ENCODE assay signal across 25 cellular contexts in genomic region chr13:74464656-74465055, GRCh38.
DNase-seq lines count a peak whose midpoint lies in the region; ATAC-seq and TF ChIP-seq lines count a peak whose summit lies in the region.
"Had no signal": no experiment of that assay in that cellular context is flagged by ENCODE, and none has a peak within 500 bp of the region (broad histone marks: within the 10 kb centered on the region; RNA-seq: fewer than 3 reads in every experiment).

No MANE protein-coding gene starts in this region.

- no peak overlapping the region for H3K4me3 ChIP-seq in choroid plexus epithelial cell (ENCODE audit: low read depth, low read length)
- H3K4me3 ChIP-seq: body of pancreas, right lobe of liver, suprapubic skin had no signal

- peak; percentile 2 for DNase-seq in G401 (ENCODE audit: low spot score)
- peak; percentile 49 for DNase-seq in NCI-H146 treated with DMSO at 0.1 percent for 48 hours (lab: John Stamatoyannopoulos, UW; ENCODE audit: unreplicated experiment)
- peak; percentile 10 for DNase-seq in choroid plexus epithelial cell (ENCODE audit: low read depth)
- peak; percentile 61 for DNase-seq in myocyte (ENCODE audit: low read depth)
- no peak for DNase-seq in activated CD8-positive, alpha-beta memory T cell treated with anti-CD3 and anti-CD28 coated beads, Interleukin-2, amount 50 U/mL, for 4 hours
- DNase-seq in NCI-H128 (lab: John Stamatoyannopoulos, UW; ENCODE audit: unreplicated experiment), result no peak
- DNase-seq: activated CD4-positive, alpha-beta T cell treated with anti-CD3 and anti-CD28 coated beads, Interleukin-2, amount 50 U/mL, for 1 hour; activated naive CD4-positive, alpha-beta T cell treated with Interleukin-2 at 50 U/mL for 16 hours; activated T-cell treated with anti-CD3 and anti-CD28 coated beads, Interleukin-2, amount 50 U/mL, for 72 hours; body of pancreas; Calu3; DMS79 treated with DMSO at 0.1 percent for 48 hours; MV-4-11; NCI-H1930; NCI-H226; NCI-H774; posterior cingulate gyrus; right lobe of liver; stimulated activated CD4-positive, alpha-beta T cell treated with anti-CD3 and anti-CD28 coated beads, Interleukin-4, amount 100 ng/mL, for 24 hours; stimulated activated naive B cell treated with anti-CD40 and anti-IgM and Interleukin-4, amounts not matched to agents 10 μg/mL and 1 μg/mL and 100 μg/mL, for 72 hours; WERI-Rb-1 had no signal

- TF ChIP-seq CTCF in choroid plexus epithelial cell (conservative IDR thresholded peaks at IDR 0.05; ENCODE audit: low read depth, low read length), result no peak

- ATAC-seq in GM19395 (IDR thresholded peaks at IDR 0.05; ENCODE audit: unreplicated experiment) (no peak), HG03095 (IDR thresholded peaks at IDR 0.05; ENCODE audit: unreplicated experiment) (no peak)
- ATAC-seq: activated T-cell treated with anti-CD3 and anti-CD28 coated beads, Interleukin-2, amount 50 U/mL, for 72 hours; body of pancreas; right lobe of liver; SK-N-SH treated with all-trans-retinoic acid at 6 μM for 48 hours; stimulated activated naive B cell treated with anti-CD40 and anti-IgM and Interleukin-4, amounts not matched to agents 10 μg/mL and 1 μg/mL and 100 μg/mL, for 72 hours had no signal

- in situ Hi-C loops in G401 (cut with HindIII; ENCODE audit: low sequenced_read_pairs), result no loop called here

Comparison
In these comparisons a context has a peak if more than half of its experiments do, and no peak if none do; other contexts are left out.
1. DNase-seq: peak in G401 (single experiment), NCI-H146 treated with DMSO at 0.1 percent for 48 hours (single experiment), choroid plexus epithelial cell (single experiment) and myocyte (single experiment); none in activated CD8-positive, alpha-beta memory T cell treated with anti-CD3 and anti-CD28 coated beads, Interleukin-2, amount 50 U/mL, for 4 hours (single experiment) and NCI-H128 (single experiment).